8 cellular contexts compared by ENCODE assay signal in genomic region chr15:57376695-57377477, GRCh38. TPM values are rescaled to one million over a fixed set of nuclear protein-coding genes. Genes with fewer than 3 reads are reported as not detected.
DNase-seq lines count a peak whose midpoint lies in the region; ATAC-seq and TF ChIP-seq lines count a peak whose summit lies in the region.

No MANE protein-coding gene starts in this region.

- no peak for ATAC-seq in activated T-cell treated with anti-CD3 and anti-CD28 coated beads, Interleukin-2, amount 50 U/mL, for 72 hours (replicated peaks in 1 of 2)
- ATAC-seq in left colon (peak; percentile 42), GM21786 (IDR thresholded peaks at IDR 0.05; ENCODE audit: unreplicated experiment) (no peak)

- H3K4me1 ChIP-seq in subcutaneous abdominal adipose tissue (ENCODE audit: control insufficient read depth in 5 of 5, insufficient read depth in 5 of 5, low read length in 5 of 5) = peaks cover 3 to 14% (median 11%) of the 10 kb centered on the region in 5 donors

- peaks cover 3% of the 10 kb centered on the region for H3K4me1 Mint-ChIP-seq in activated T-cell treated with anti-CD3 and anti-CD28 coated beads, Interleukin-2, amount 50 U/mL, for 72 hours (ENCODE audit: low read depth)

- H3K9ac ChIP-seq in subcutaneous abdominal adipose tissue (ENCODE audit: low read length in 5 of 5) = peak overlapping the region in 3 of 5 donors; percentile 4 to 66 (median 49)

- H3K9me3 ChIP-seq in subcutaneous abdominal adipose tissue (ENCODE audit: control insufficient read depth in 5 of 5, low read length in 5 of 5) = no peaks in the 10 kb centered on the region

- H3K27me3 ChIP-seq in brain microvascular endothelial cell (replicated peaks) = peaks cover 5% of the 10 kb centered on the region
- peaks cover 0 to 9% (median 5%) of the 10 kb centered on the region in 5 donors for H3K27me3 ChIP-seq in subcutaneous abdominal adipose tissue (ENCODE audit: control insufficient read depth in 5 of 5, insufficient read depth in 4 of 5, low read length in 5 of 5)

- no peaks in the 10 kb centered on the region for H3K9me3 Mint-ChIP-seq in activated T-cell treated with anti-CD3 and anti-CD28 coated beads, Interleukin-2, amount 50 U/mL, for 72 hours

- in situ Hi-C loops in brain microvascular endothelial cell (cut with HindIII; ENCODE audit: low pct_ligation_motif_present, low sequenced_read_pairs) = no loop called here

- H3K27ac ChIP-seq in brain microvascular endothelial cell (no peak overlapping the region), subcutaneous abdominal adipose tissue (ENCODE audit: low read depth, low read length) (no peak overlapping the region)

- H3K27ac Mint-ChIP-seq in activated T-cell treated with anti-CD3 and anti-CD28 coated beads, Interleukin-2, amount 50 U/mL, for 72 hours = no peak overlapping the region

- H3K36me3 Mint-ChIP-seq in activated T-cell treated with anti-CD3 and anti-CD28 coated beads, Interleukin-2, amount 50 U/mL, for 72 hours (ENCODE audit: insufficient read depth in 2 of 2) = peaks cover 2 to 3% of the 10 kb centered on the region in 2 donors

- peak in 1 of 2 donors; percentile 1 for DNase-seq in activated T-cell treated with anti-CD3 and anti-CD28 coated beads, Interleukin-2, amount 50 U/mL, for 72 hours
- DNase-seq in activated T-cell treated with anti-CD3 and anti-CD28 coated beads, Interleukin-2, amount 50 U/mL, for 48 hours = no peak
- DNase-seq in brain microvascular endothelial cell (no peak), left colon (no peak), NCI-H1048 (lab: John Stamatoyannopoulos, UW) (no peak), NCI-H2081 treated with DMSO at 0.1 percent for 48 hours (lab: John Stamatoyannopoulos, UW) (no peak)

- intact Hi-C loops in left colon (cut with DNase I, micrococcal nuclease) = no loop called here

- H3K4me3 ChIP-seq in brain microvascular endothelial cell (ENCODE audit: low read depth, low read length) (peak overlapping the region; percentile 55), subcutaneous abdominal adipose tissue (ENCODE audit: low read depth in 1 of 5, low read length in 5 of 5) (peak overlapping the region; percentile 56 to 71 (median 65))

- no peak for TF ChIP-seq CTCF in brain microvascular endothelial cell (IDR thresholded peaks at IDR 0.05; ENCODE audit: low read depth, low read length, missing control alignments)

- H3K36me3 ChIP-seq in brain microvascular endothelial cell (replicated peaks) = no peaks in the 10 kb centered on the region
- H3K36me3 ChIP-seq in subcutaneous abdominal adipose tissue (ENCODE audit: control insufficient read depth in 5 of 5, insufficient read depth in 5 of 5, low read length in 5 of 5) = no peaks in the 10 kb centered on the region

- H3K4me3 Mint-ChIP-seq in activated T-cell treated with anti-CD3 and anti-CD28 coated beads, Interleukin-2, amount 50 U/mL, for 72 hours = peak overlapping the region; percentile 53 to 74

- H3K27me3 Mint-ChIP-seq in activated T-cell treated with anti-CD3 and anti-CD28 coated beads, Interleukin-2, amount 50 U/mL, for 72 hours (ENCODE audit: low read depth) = peaks cover 48% of the 10 kb centered on the region

RNA-seq across cellular contexts. Expression of gene CGNL1, which starts 0.6 kb away (rescaled TPM):
- total RNA-seq in activated T-cell treated with anti-CD3 and anti-CD28 coated beads, Interleukin-2, amount 50 U/mL, for 72 hours = not detected
- 1 to 10 TPM; 2.8 to 4.1 TPM for total RNA-seq in left colon
